In genomic region chr10:80464557-80465466, GRCh38 we compare ENCODE assay signal across 1 cellular context.
TF ChIP-seq lines count a peak whose summit lies in the region.

No MANE protein-coding gene starts in this region.

TF ChIP-seq in GM12878, 131 proteins besides CTCF, POLR2A, EP300 and RAD21 (continued from another document):
- TF ChIP-seq CUX1 (IDR thresholded peaks at IDR 0.05; ENCODE audit: insufficient replicate concordance, low read depth, low read length) (peak; percentile 80), DPF2 (IDR thresholded peaks at IDR 0.05) (peak; percentile 30; the same call in 1 of the 2 replicates), JUND (IDR thresholded peaks at IDR 0.05; ENCODE audit: low read depth, low read length) (no peak), MEF2B (IDR thresholded peaks at IDR 0.05; ENCODE audit: partially characterized antibody, poor library complexity, severe bottlenecking) (peak; percentile 54), CREB1 (IDR thresholded peaks at IDR 0.05; ENCODE audit: low read depth) (no peak), ZNF687 (IDR thresholded peaks at IDR 0.05) (peak; percentile 68), GATAD2B (conservative IDR thresholded peaks at IDR 0.05; ENCODE audit: low read depth) (0 out of 2 replicates have a peak, but pooled peaks have one; percentile 21), BHLHE40 (IDR thresholded peaks at IDR 0.05; ENCODE audit: borderline replicate concordance in 1 of 2, low read depth in 2 of 2, low read length in 1 of 2) (peak; percentile 76 to 92; a peak in 3 of 4 replicates), CBFB (IDR thresholded peaks at IDR 0.05; ENCODE audit: low read depth) (no peak), IKZF2 (IDR thresholded peaks at IDR 0.05) (0 out of 4 replicates have a peak, but pooled peaks of 1 of the 2 experiments have one; percentile 21), NR2F1 (conservative IDR thresholded peaks at IDR 0.05) (0 out of 2 replicates have a peak, but pooled peaks have one; percentile 39)
